In genomic region chr3:127735767-127736693, GRCh38 we compare ENCODE assay signal across 9 cellular contexts.
DNase-seq lines count a peak whose midpoint lies in the region; ATAC-seq and TF ChIP-seq lines count a peak whose summit lies in the region.
"Had no signal": no experiment of that assay in that cellular context is flagged by ENCODE, and none has a peak within 500 bp of the region (broad histone marks: within the 10 kb centered on the region; RNA-seq: fewer than 3 reads in every experiment).

No MANE protein-coding gene starts in this region.

- peaks cover 8% of the 10 kb centered on the region for H3K79me2 ChIP-seq in ACC112 (ENCODE audit: control insufficient read depth, insufficient read depth, low read length, unreplicated experiment)

- 49 to 50% methylated on average over 9 of the region's 9 CpGs for WGBS in testis, 2 donors

- peak overlapping the region; percentile 42 for H2AFZ ChIP-seq in ACC112 (ENCODE audit: low read length, unreplicated experiment)

- DNase-seq in left ventricle myocardium superior (peak; percentile 61), testis (peak; percentile 58), cortex of kidney (lab: John Stamatoyannopoulos, UW) (no peak), cerebellum (ENCODE audit: low spot score) (no peak)

- H3K9me3 ChIP-seq in testis: no peaks in the 10 kb centered on the region

- TF ChIP-seq CTCF in testis (IDR thresholded peaks at IDR 0.05): no peak

- peaks cover 55% of the 10 kb centered on the region for H3K4me1 ChIP-seq in ACC112 (ENCODE audit: control insufficient read depth, insufficient read depth, low read length, unreplicated experiment)
- H3K4me1 ChIP-seq in testis: peaks cover 78% of the 10 kb centered on the region

- intact Hi-C loops in left ventricle myocardium superior (cut with micrococcal nuclease) (no loop called here), testis (cut with DNase I; ENCODE audit: low total_unique reads) (no loop called here)

- no peak for TF ChIP-seq POLR2A in testis (IDR thresholded peaks at IDR 0.05)

- ATAC-seq in GM19023 (IDR thresholded peaks at IDR 0.05; ENCODE audit: unreplicated experiment): peak; percentile 76
- peak; percentile 68 for ATAC-seq in HG03103 (IDR thresholded peaks at IDR 0.05; ENCODE audit: low read depth, unreplicated experiment)
- peak; percentile 41; the same call in 2 of the 3 replicates for ATAC-seq in SK-N-SH treated with all-trans-retinoic acid at 6 μM for 48 hours
- peak; percentile 52 for ATAC-seq in left ventricle myocardium superior

- peak overlapping the region; percentile 50 for H3K4me3 ChIP-seq in ACC112 (ENCODE audit: low read depth, low read length)
- H3K4me3 ChIP-seq in testis: no peak overlapping the region
- H3K4me3 ChIP-seq: cardiac muscle cell had no signal

- H3K36me3 ChIP-seq in ACC112 (ENCODE audit: insufficient read depth, low read length): no peaks in the 10 kb centered on the region
- H3K36me3 ChIP-seq in testis (ENCODE audit: low read depth, missing control alignments): no peaks in the 10 kb centered on the region
- H3K36me3 ChIP-seq: cardiac muscle cell had no signal

- no peaks in the 10 kb centered on the region for H3K27me3 ChIP-seq in ACC112 (ENCODE audit: insufficient read depth, low read length)
- no peaks in the 10 kb centered on the region for H3K27me3 ChIP-seq in testis
- H3K27me3 ChIP-seq: cardiac muscle cell had no signal

- H3K27ac ChIP-seq in ACC112 (ENCODE audit: low read depth, low read length) (peak overlapping the region; percentile 95), testis (peak overlapping the region; percentile 87 to 92)
- H3K27ac ChIP-seq: cardiac muscle cell had no signal

TF ChIP-seq in SK-N-SH treated with all-trans-retinoic acid at 6 μM for 48 hours, 23 proteins besides CTCF, POLR2A, EP300 and RAD21:
- no peak for TF ChIP-seq BACH2 (CRISPR knock-in tag; IDR thresholded peaks at IDR 0.05; ENCODE audit: borderline replicate concordance)
- TF ChIP-seq CSRNP3 (CRISPR knock-in tag; IDR thresholded peaks at IDR 0.05): no peak
- no peak for TF ChIP-seq TSHZ2 (CRISPR knock-in tag; IDR thresholded peaks at IDR 0.05)
- TF ChIP-seq ISL1 (CRISPR knock-in tag; IDR thresholded peaks at IDR 0.05): no peak
- no peak for TF ChIP-seq CREB5 (CRISPR knock-in tag; IDR thresholded peaks at IDR 0.05; ENCODE audit: low read depth)
- no peak for TF ChIP-seq PATZ1 (CRISPR knock-in tag; IDR thresholded peaks at IDR 0.05; ENCODE audit: borderline replicate concordance)
- no peak for TF ChIP-seq RARB (CRISPR knock-in tag; IDR thresholded peaks at IDR 0.05)
- TF ChIP-seq CSDC2 (CRISPR knock-in tag; IDR thresholded peaks at IDR 0.05): no peak
- TF ChIP-seq ARNTL (CRISPR knock-in tag; IDR thresholded peaks at IDR 0.05; ENCODE audit: borderline replicate concordance, low read depth): no peak
- no peak for TF ChIP-seq TOX (CRISPR knock-in tag; IDR thresholded peaks at IDR 0.05; ENCODE audit: borderline replicate concordance)
- no peak for TF ChIP-seq ZNF565 (CRISPR knock-in tag; conservative IDR thresholded peaks at IDR 0.05; ENCODE audit: low read depth)
- TF ChIP-seq GLIS3 (CRISPR knock-in tag; IDR thresholded peaks at IDR 0.05): no peak
- no peak for TF ChIP-seq PPARA (CRISPR knock-in tag; IDR thresholded peaks at IDR 0.05; ENCODE audit: borderline replicate concordance)
- TF ChIP-seq POU6F1 (CRISPR knock-in tag; IDR thresholded peaks at IDR 0.05; ENCODE audit: borderline replicate concordance, low read depth): no peak
- no peak for TF ChIP-seq ZFP30 (CRISPR knock-in tag; IDR thresholded peaks at IDR 0.05)
- TF ChIP-seq ESRRG (CRISPR knock-in tag; IDR thresholded peaks at IDR 0.05): no peak
- no peak for TF ChIP-seq SNAI2 (CRISPR knock-in tag; IDR thresholded peaks at IDR 0.05)
- TF ChIP-seq ZFP3 (CRISPR knock-in tag; IDR thresholded peaks at IDR 0.05): no peak
- TF ChIP-seq OSR1 (CRISPR knock-in tag; IDR thresholded peaks at IDR 0.05): no peak

Comparison
In these comparisons a context has a peak if more than half of its experiments do, and no peak if none do; other contexts are left out.
1. DNase-seq: peak in left ventricle myocardium superior (single experiment) and testis (single experiment); none in cortex of kidney (single experiment) and cerebellum (single experiment).
2. Peak in every context shown above with its lines, with median percentiles within 50 percentile points of each other: ATAC-seq.